Comparison of ENCODE assay signal across 8 cellular contexts in the genomic region with DNA sequence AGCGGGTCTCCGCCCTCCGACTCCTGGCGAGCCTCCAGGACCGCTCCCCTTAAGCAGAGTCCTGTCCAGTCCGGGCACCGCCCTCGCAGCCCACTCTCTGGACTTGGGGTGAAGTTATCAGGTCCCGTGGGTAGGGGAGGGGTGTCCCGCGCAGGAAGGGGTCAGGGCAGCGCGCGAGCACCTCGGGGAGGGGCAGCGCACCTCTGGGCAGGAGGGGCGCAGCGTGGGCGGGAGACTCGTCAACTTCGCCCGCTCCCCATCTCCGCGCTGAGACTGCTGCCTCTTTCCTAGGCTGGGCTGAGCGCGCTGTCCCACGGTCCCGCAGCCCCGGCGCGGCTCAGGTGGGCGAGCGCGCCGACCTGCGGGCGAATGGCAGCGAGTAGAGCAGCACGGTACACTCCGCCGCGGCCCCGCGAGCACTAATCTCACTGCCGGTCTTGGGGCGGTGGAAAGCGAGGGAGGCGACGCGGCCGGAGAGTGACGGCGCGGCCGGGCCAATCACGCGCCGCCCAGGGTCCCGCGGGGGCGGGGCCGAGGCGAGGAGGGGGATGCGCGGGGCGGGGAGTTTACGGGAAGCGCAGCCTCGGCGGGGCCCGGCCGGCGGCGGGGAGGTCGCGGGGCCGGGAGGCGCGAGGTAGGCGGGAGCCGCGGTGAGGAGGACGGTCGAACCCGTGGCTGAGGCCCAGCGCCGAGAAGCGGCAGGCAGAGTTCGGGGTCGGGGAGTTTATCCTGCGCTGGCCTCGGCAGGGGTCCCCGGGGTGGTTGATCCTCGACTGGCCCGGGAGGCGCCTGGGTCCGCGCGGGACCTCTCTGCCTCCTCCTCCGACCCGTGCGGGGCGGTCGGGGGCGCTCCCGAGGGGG. TPM values are rescaled to one million over a fixed set of nuclear protein-coding genes. Genes with fewer than 3 reads are reported as not detected.
DNase-seq lines count a peak whose midpoint lies in the region; ATAC-seq and TF ChIP-seq lines count a peak whose summit lies in the region.

A gene (minus strand): TSS at position 421 of the 861 bp plus-strand sequence. CDS start 696 bp downstream, outside the sequence.

- TF ChIP-seq RAD21 in liver (IDR thresholded peaks at IDR 0.05), result peak in 1 of 2 donors; percentile 38

- no peaks in the 10 kb centered on the region for H3K36me3 ChIP-seq in liver (ENCODE audit: control insufficient read depth in 4 of 4, insufficient read depth in 3 of 4, low read depth in 1 of 4, low read length in 3 of 4)

- H3K27ac ChIP-seq in liver (ENCODE audit: low read depth in 1 of 2, low read length in 2 of 2), result peak within 1 kb of the TSS; percentile 93 to 97

- peak within 1 kb of the TSS; percentile 89 to 97 (median 96) for H3K4me3 ChIP-seq in liver (ENCODE audit: low read depth in 1 of 3, low read length in 3 of 3)

- WGBS in liver, result under 1% methylated on average over 106 of the region's 106 CpGs

- TF ChIP-seq CTCF in AG09319 (IDR thresholded peaks at IDR 0.05; ENCODE audit: low read depth, low read length), result no peak; the same call in 1 of the 2 replicates
- TF ChIP-seq CTCF in liver (IDR thresholded peaks at IDR 0.05; ENCODE audit: low read depth, low read length, missing input control), result no peak

- peak; percentile 45 for DNase-seq in AG09319 (ENCODE audit: extremely low read depth, low read depth)
- DNase-seq in NCI-H524 treated with DMSO at 0.1 percent for 48 hours (lab: John Stamatoyannopoulos, UW), result peak; percentile 21
- DNase-seq in activated CD4-positive, alpha-beta T cell treated with anti-CD3 and anti-CD28 coated beads, Interleukin-2, amount 50 U/mL, for 1 hour, result peak; percentile 84
- peak; percentile 77 for DNase-seq in dedifferentiated amniotic fluid mesenchymal stem cell (ENCODE audit: extremely low spot score)
- peak; percentile 87 for DNase-seq in stimulated activated CD4-positive, alpha-beta T cell treated with anti-CD3 and anti-CD28 coated beads, Interleukin-4, amount 100 ng/mL, for 24 hours

- ATAC-seq in GM18873 (IDR thresholded peaks at IDR 0.05; ENCODE audit: low FRiP score, unreplicated experiment), result peak; percentile 66
- peak; percentile 79 for ATAC-seq in HG03135 (IDR thresholded peaks at IDR 0.05; ENCODE audit: unreplicated experiment)

- peaks cover 4 to 22% (median 12%) of the 10 kb centered on the region in 4 donors for H3K4me1 ChIP-seq in liver (ENCODE audit: control insufficient read depth in 4 of 4, insufficient read depth in 4 of 4, low read length in 3 of 4)

- peak within 1 kb of the TSS; percentile 64 to 94 for H3K9ac ChIP-seq in liver (ENCODE audit: low read depth in 1 of 2, low read length in 2 of 2)

- no peaks in the 10 kb centered on the region for H3K9me3 ChIP-seq in liver (ENCODE audit: control insufficient read depth in 4 of 4, low read length in 3 of 4)

- H3K27me3 ChIP-seq in liver (ENCODE audit: control insufficient read depth in 4 of 4, insufficient read depth in 4 of 4, low read length in 3 of 4), result no peaks in the 10 kb centered on the region

TF ChIP-seq in liver, 16 proteins besides CTCF, POLR2A, EP300 and RAD21:
- TF ChIP-seq, protein P1, sequence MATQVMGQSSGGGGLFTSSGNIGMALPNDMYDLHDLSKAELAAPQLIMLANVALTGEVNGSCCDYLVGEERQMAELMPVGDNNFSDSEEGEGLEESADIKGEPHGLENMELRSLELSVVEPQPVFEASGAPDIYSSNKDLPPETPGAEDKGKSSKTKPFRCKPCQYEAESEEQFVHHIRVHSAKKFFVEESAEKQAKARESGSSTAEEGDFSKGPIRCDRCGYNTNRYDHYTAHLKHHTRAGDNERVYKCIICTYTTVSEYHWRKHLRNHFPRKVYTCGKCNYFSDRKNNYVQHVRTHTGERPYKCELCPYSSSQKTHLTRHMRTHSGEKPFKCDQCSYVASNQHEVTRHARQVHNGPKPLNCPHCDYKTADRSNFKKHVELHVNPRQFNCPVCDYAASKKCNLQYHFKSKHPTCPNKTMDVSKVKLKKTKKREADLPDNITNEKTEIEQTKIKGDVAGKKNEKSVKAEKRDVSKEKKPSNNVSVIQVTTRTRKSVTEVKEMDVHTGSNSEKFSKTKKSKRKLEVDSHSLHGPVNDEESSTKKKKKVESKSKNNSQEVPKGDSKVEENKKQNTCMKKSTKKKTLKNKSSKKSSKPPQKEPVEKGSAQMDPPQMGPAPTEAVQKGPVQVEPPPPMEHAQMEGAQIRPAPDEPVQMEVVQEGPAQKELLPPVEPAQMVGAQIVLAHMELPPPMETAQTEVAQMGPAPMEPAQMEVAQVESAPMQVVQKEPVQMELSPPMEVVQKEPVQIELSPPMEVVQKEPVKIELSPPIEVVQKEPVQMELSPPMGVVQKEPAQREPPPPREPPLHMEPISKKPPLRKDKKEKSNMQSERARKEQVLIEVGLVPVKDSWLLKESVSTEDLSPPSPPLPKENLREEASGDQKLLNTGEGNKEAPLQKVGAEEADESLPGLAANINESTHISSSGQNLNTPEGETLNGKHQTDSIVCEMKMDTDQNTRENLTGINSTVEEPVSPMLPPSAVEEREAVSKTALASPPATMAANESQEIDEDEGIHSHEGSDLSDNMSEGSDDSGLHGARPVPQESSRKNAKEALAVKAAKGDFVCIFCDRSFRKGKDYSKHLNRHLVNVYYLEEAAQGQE (IDR thresholded peaks at IDR 0.05), result no peak
- TF ChIP-seq EGR1 (IDR thresholded peaks at IDR 0.05; ENCODE audit: low read depth in 2 of 2), result peak in 1 of 2 donors; percentile 63
- peak; percentile 76 for TF ChIP-seq TAF1 (conservative IDR thresholded peaks at IDR 0.05)
- TF ChIP-seq, protein P2, sequence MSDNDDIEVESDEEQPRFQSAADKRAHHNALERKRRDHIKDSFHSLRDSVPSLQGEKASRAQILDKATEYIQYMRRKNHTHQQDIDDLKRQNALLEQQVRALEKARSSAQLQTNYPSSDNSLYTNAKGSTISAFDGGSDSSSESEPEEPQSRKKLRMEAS (IDR thresholded peaks at IDR 0.05), result no peak
- TF ChIP-seq FOXA2 (IDR thresholded peaks at IDR 0.05), result no peak
- TF ChIP-seq, protein P3, sequence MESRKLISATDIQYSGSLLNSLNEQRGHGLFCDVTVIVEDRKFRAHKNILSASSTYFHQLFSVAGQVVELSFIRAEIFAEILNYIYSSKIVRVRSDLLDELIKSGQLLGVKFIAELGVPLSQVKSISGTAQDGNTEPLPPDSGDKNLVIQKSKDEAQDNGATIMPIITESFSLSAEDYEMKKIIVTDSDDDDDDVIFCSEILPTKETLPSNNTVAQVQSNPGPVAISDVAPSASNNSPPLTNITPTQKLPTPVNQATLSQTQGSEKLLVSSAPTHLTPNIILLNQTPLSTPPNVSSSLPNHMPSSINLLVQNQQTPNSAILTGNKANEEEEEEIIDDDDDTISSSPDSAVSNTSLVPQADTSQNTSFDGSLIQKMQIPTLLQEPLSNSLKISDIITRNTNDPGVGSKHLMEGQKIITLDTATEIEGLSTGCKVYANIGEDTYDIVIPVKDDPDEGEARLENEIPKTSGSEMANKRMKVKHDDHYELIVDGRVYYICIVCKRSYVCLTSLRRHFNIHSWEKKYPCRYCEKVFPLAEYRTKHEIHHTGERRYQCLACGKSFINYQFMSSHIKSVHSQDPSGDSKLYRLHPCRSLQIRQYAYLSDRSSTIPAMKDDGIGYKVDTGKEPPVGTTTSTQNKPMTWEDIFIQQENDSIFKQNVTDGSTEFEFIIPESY (IDR thresholded peaks at IDR 0.05), result no peak
- TF ChIP-seq SP1 (IDR thresholded peaks at IDR 0.05), result peak; percentile 13
- TF ChIP-seq HNF4A (conservative IDR thresholded peaks at IDR 0.05), result peak in 1 of 2 donors; percentile 23
- TF ChIP-seq YY1 (IDR thresholded peaks at IDR 0.05), result no peak
TF ChIP-seq in liver: peak in this region for 4.

RNA-seq across cellular contexts. Expression of the gene that starts here (rescaled TPM):
- total RNA-seq in liver, result 100 to 1,000 TPM; 201 to 209 TPM
- polyA plus RNA-seq in liver, result 10 to 100 TPM; 68.2 to 95.5 TPM

Comparison
In these comparisons a context has a peak if more than half of its experiments do, and no peak if none do; other contexts are left out.
1. Peak in every context shown above with its lines: DNase-seq, ATAC-seq, H3K4me3 ChIP-seq and H3K27ac ChIP-seq.
2. DNase-seq: peak in every context shown above with its lines; median percentile 87 in stimulated activated CD4-positive, alpha-beta T cell treated with anti-CD3 and anti-CD28 coated beads, Interleukin-4, amount 100 ng/mL, for 24 hours; 84 in activated CD4-positive, alpha-beta T cell treated with anti-CD3 and anti-CD28 coated beads, Interleukin-2, amount 50 U/mL, for 1 hour; 77 in dedifferentiated amniotic fluid mesenchymal stem cell; 45 in AG09319; 21 in NCI-H524 treated with DMSO at 0.1 percent for 48 hours.